Comparison of ENCODE assay signal across 1 cellular context in the genomic region with DNA sequence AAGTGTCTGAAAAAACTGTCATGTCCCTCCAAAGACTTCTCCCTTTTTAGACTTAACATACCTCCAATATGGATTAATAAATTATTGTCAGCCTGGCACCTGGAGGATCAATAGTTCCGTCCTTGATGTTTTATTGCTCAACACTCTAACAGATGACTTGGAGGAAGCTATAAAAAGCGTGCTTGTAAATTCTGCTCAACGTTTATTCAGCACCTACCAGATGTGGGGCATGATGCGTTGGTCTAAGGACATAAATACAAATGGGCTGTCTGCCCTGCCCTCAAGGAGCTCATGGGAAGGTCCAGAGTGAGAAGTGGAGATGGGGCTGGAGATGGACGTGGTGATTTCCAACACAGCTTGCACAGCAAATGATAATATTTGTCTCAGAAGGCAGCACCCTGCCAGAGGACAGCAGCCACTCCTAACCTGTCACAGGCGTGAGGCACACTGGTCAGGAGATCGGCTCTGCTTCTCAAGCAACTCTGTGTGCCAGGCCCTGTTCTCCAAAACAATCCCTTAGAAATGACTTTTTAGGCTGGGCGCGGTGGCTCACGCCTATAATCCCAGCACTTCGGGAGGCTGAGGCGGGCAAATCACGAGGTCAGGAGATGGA.
TF ChIP-seq lines count a peak whose summit lies in the region.

No MANE protein-coding gene starts in this region.

TF ChIP-seq in GM23338, 12 proteins besides CTCF, POLR2A, EP300 and RAD21:
- TF ChIP-seq, protein P1, sequence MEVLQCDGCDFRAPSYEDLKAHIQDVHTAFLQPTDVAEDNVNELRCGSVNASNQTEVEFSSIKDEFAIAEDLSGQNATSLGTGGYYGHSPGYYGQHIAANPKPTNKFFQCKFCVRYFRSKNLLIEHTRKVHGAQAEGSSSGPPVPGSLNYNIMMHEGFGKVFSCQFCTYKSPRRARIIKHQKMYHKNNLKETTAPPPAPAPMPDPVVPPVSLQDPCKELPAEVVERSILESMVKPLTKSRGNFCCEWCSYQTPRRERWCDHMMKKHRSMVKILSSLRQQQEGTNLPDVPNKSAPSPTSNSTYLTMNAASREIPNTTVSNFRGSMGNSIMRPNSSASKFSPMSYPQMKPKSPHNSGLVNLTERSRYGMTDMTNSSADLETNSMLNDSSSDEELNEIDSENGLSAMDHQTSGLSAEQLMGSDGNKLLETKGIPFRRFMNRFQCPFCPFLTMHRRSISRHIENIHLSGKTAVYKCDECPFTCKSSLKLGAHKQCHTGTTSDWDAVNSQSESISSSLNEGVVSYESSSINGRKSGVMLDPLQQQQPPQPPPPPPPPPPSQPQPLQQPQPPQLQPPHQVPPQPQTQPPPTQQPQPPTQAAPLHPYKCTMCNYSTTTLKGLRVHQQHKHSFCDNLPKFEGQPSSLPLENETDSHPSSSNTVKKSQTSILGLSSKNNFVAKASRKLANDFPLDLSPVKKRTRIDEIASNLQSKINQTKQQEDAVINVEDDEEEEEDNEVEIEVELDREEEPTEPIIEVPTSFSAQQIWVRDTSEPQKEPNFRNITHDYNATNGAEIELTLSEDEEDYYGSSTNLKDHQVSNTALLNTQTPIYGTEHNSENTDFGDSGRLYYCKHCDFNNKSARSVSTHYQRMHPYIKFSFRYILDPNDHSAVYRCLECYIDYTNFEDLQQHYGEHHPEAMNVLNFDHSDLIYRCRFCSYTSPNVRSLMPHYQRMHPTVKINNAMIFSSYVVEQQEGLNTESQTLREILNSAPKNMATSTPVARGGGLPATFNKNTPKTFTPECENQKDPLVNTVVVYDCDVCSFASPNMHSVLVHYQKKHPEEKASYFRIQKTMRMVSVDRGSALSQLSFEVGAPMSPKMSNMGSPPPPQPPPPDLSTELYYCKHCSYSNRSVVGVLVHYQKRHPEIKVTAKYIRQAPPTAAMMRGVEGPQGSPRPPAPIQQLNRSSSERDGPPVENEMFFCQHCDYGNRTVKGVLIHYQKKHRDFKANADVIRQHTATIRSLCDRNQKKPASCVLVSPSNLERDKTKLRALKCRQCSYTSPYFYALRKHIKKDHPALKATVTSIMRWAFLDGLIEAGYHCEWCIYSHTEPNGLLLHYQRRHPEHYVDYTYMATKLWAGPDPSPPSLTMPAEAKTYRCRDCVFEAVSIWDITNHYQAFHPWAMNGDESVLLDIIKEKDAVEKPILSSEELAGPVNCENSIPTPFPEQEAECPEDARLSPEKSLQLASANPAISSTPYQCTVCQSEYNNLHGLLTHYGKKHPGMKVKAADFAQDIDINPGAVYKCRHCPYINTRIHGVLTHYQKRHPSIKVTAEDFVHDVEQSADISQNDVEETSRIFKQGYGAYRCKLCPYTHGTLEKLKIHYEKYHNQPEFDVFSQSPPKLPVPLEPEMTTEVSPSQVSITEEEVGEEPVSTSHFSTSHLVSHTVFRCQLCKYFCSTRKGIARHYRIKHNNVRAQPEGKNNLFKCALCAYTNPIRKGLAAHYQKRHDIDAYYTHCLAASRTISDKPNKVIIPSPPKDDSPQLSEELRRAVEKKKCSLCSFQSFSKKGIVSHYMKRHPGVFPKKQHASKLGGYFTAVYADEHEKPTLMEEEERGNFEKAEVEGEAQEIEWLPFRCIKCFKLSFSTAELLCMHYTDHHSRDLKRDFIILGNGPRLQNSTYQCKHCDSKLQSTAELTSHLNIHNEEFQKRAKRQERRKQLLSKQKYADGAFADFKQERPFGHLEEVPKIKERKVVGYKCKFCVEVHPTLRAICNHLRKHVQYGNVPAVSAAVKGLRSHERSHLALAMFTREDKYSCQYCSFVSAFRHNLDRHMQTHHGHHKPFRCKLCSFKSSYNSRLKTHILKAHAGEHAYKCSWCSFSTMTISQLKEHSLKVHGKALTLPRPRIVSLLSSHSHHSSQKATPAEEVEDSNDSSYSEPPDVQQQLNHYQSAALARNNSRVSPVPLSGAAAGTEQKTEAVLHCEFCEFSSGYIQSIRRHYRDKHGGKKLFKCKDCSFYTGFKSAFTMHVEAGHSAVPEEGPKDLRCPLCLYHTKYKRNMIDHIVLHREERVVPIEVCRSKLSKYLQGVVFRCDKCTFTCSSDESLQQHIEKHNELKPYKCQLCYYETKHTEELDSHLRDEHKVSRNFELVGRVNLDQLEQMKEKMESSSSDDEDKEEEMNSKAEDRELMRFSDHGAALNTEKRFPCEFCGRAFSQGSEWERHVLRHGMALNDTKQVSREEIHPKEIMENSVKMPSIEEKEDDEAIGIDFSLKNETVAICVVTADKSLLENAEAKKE (CRISPR knock-in tag; IDR thresholded peaks at IDR 0.05) = no peak
- no peak for TF ChIP-seq CREB1 (CRISPR knock-in tag; IDR thresholded peaks at IDR 0.05; ENCODE audit: low read depth)
- no peak for TF ChIP-seq ZNF331 (CRISPR knock-in tag; IDR thresholded peaks at IDR 0.05; ENCODE audit: low read depth)
- no peak for TF ChIP-seq POLR2AphosphoS5 (IDR thresholded peaks at IDR 0.05; ENCODE audit: low read depth)
- TF ChIP-seq EZH2 (IDR thresholded peaks at IDR 0.05; ENCODE audit: low read depth, unreplicated experiment) = no peak
- TF ChIP-seq EZH2phosphoT487 (IDR thresholded peaks at IDR 0.05; ENCODE audit: unreplicated experiment) = no peak
- TF ChIP-seq, protein P2, sequence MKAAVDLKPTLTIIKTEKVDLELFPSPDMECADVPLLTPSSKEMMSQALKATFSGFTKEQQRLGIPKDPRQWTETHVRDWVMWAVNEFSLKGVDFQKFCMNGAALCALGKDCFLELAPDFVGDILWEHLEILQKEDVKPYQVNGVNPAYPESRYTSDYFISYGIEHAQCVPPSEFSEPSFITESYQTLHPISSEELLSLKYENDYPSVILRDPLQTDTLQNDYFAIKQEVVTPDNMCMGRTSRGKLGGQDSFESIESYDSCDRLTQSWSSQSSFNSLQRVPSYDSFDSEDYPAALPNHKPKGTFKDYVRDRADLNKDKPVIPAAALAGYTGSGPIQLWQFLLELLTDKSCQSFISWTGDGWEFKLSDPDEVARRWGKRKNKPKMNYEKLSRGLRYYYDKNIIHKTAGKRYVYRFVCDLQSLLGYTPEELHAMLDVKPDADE (IDR thresholded peaks at IDR 0.05) = no peak
- TF ChIP-seq, protein P3, sequence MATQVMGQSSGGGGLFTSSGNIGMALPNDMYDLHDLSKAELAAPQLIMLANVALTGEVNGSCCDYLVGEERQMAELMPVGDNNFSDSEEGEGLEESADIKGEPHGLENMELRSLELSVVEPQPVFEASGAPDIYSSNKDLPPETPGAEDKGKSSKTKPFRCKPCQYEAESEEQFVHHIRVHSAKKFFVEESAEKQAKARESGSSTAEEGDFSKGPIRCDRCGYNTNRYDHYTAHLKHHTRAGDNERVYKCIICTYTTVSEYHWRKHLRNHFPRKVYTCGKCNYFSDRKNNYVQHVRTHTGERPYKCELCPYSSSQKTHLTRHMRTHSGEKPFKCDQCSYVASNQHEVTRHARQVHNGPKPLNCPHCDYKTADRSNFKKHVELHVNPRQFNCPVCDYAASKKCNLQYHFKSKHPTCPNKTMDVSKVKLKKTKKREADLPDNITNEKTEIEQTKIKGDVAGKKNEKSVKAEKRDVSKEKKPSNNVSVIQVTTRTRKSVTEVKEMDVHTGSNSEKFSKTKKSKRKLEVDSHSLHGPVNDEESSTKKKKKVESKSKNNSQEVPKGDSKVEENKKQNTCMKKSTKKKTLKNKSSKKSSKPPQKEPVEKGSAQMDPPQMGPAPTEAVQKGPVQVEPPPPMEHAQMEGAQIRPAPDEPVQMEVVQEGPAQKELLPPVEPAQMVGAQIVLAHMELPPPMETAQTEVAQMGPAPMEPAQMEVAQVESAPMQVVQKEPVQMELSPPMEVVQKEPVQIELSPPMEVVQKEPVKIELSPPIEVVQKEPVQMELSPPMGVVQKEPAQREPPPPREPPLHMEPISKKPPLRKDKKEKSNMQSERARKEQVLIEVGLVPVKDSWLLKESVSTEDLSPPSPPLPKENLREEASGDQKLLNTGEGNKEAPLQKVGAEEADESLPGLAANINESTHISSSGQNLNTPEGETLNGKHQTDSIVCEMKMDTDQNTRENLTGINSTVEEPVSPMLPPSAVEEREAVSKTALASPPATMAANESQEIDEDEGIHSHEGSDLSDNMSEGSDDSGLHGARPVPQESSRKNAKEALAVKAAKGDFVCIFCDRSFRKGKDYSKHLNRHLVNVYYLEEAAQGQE (IDR thresholded peaks at IDR 0.05; ENCODE audit: unreplicated experiment) = no peak
- no peak for TF ChIP-seq NANOG (IDR thresholded peaks at IDR 0.05; ENCODE audit: borderline replicate concordance)
- TF ChIP-seq ZNF114 (CRISPR knock-in tag; IDR thresholded peaks at IDR 0.05) = no peak
- no peak for TF ChIP-seq JUNB (IDR thresholded peaks at IDR 0.05; ENCODE audit: unreplicated experiment)
- no peak for TF ChIP-seq STAT1 (IDR thresholded peaks at IDR 0.05; ENCODE audit: unreplicated experiment)
